ENCODE assay signal across 8 cellular contexts in the genomic region with DNA sequence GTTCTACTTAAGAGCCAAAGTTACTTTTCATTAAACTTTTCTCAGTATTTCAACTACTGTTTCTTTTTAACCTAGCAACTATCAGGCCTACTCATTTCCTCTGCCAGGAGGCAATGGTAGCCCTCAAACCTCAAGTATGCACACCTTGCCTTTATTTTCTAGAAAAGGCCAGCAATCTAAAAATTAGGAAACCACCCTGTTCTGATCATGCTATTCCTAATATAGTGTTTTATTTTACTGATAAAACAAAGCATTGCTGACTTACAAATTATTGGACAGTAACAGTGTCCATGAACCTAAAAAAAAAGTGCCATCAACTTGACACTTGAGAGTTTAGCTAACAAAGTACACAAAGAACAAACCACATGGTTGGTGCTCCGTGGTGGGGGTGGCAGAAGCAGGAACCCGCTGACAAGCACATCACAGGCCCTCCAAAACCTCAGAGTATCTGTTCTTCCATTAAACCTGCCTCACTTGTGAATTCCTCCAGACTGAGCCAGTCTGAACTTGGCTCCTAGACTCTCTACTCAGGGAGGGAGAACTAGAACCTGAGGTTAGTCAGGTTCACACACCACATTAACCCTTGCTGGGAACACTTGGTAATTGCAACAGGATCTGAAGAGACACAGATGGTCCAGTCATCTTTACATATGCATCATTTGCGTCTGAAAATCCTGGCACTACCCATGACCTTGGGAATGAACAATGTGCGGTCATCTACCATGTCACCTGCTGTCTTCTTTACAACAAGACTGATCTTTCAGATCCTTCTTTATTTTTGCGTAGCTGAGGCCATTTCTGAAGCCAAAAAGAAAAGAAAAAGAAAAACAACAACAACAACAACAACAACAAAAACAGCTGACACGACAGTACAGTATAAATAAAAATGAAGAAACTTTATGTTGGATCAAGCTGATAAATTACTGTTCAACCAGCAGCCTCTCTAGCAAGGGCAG. TPM values are rescaled to one million over a fixed set of nuclear protein-coding genes. Genes with fewer than 3 reads are reported as not detected.
DNase-seq lines count a peak whose midpoint lies in the region; ATAC-seq and TF ChIP-seq lines count a peak whose summit lies in the region.

No MANE protein-coding gene starts in this region.

- H3K4me1 Mint-ChIP-seq in immature natural killer cell, result peaks cover 89 to 100% of the 10 kb centered on the region in 2 donors
- peaks cover 94% of the 10 kb centered on the region for H3K4me1 Mint-ChIP-seq in stimulated activated naive CD8-positive, alpha-beta T cell treated with anti-CD3 and anti-CD28 coated beads, Interleukin-15, amount 100 ng/mL, for 72 hours

- peaks cover 0 to 5% (median 0%) of the 10 kb centered on the region in 3 donors for H3K36me3 Mint-ChIP-seq in immature natural killer cell

- peak overlapping the region; percentile 76 to 83 (median 80) for H3K4me3 Mint-ChIP-seq in immature natural killer cell
- peak overlapping the region; percentile 70 to 75 for H3K4me3 Mint-ChIP-seq in stimulated activated naive CD8-positive, alpha-beta T cell treated with anti-CD3 and anti-CD28 coated beads, Interleukin-15, amount 100 ng/mL, for 72 hours

- DNase-seq in LHCN-M2 (ENCODE audit: low read depth) (peak; percentile 65), activated T-cell treated with anti-CD3 and anti-CD28 coated beads for 1 hour (ENCODE audit: low read depth) (peak; percentile 37), immature natural killer cell (peak; percentile 78 to 84 (median 82)), NCI-H1092 (lab: John Stamatoyannopoulos, UW) (no peak), GM13976 (ENCODE audit: low spot score) (no peak)
- peak; percentile 51 to 72 for DNase-seq in stimulated activated naive CD8-positive, alpha-beta T cell treated with anti-CD3 and anti-CD28 coated beads, Interleukin-15, amount 100 ng/mL, for 72 hours

- in situ Hi-C loops in GM13976 (cut with MboI; ENCODE audit: low sequenced_read_pairs, unreplicated experiment), result no loop called here

- H3K27ac Mint-ChIP-seq in immature natural killer cell, result peak overlapping the region; percentile 97 to 100 (median 99)
- peak overlapping the region; percentile 95 to 97 for H3K27ac Mint-ChIP-seq in stimulated activated naive CD8-positive, alpha-beta T cell treated with anti-CD3 and anti-CD28 coated beads, Interleukin-15, amount 100 ng/mL, for 72 hours

- peaks cover 10 to 15% (median 14%) of the 10 kb centered on the region in 3 donors for H3K27me3 Mint-ChIP-seq in immature natural killer cell (ENCODE audit: low read depth in 3 of 3)
- H3K27me3 Mint-ChIP-seq in stimulated activated naive CD8-positive, alpha-beta T cell treated with anti-CD3 and anti-CD28 coated beads, Interleukin-15, amount 100 ng/mL, for 72 hours, result no peaks in the 10 kb centered on the region

- ATAC-seq in GM19324 (IDR thresholded peaks at IDR 0.05; ENCODE audit: low FRiP score, unreplicated experiment), result peak; percentile 32
- peak; percentile 65 for ATAC-seq in stimulated activated naive CD8-positive, alpha-beta T cell treated with anti-CD3 and anti-CD28 coated beads, Interleukin-15, amount 100 ng/mL, for 72 hours
- ATAC-seq in GM21367 (IDR thresholded peaks at IDR 0.05; ENCODE audit: unreplicated experiment), result no peak

- no peak for TF ChIP-seq CTCF in GM13976 (IDR thresholded peaks at IDR 0.05; ENCODE audit: borderline replicate concordance, control extremely low read depth, extremely low read depth, insufficient read depth, missing control alignments)

- H3K9me3 Mint-ChIP-seq in immature natural killer cell, result no peaks in the 10 kb centered on the region
- no peaks in the 10 kb centered on the region for H3K9me3 Mint-ChIP-seq in stimulated activated naive CD8-positive, alpha-beta T cell treated with anti-CD3 and anti-CD28 coated beads, Interleukin-15, amount 100 ng/mL, for 72 hours

RNA-seq across cellular contexts. Expression of a gene that starts 31.9 kb away (rescaled TPM):
- total RNA-seq in LHCN-M2 (2014; rRNA removed), result 31.3 and 33.3 TPM in 2 replicates
- polyA plus RNA-seq in LHCN-M2 (2012), result 21.6 TPM
- polyA plus RNA-seq in immature natural killer cell, result 100 to 1,000 TPM in 1 of 3 donors, 10 to 100 TPM in 2; 62.9 to 138 (median 80.3) TPM

Comparison
In these comparisons a context has a peak if more than half of its experiments do, and no peak if none do; other contexts are left out.
1. DNase-seq: peak in LHCN-M2 (single experiment), activated T-cell treated with anti-CD3 and anti-CD28 coated beads for 1 hour (single experiment), immature natural killer cell (3 of 3) and stimulated activated naive CD8-positive, alpha-beta T cell treated with anti-CD3 and anti-CD28 coated beads, Interleukin-15, amount 100 ng/mL, for 72 hours (2 of 2); none in NCI-H1092 (single experiment) and GM13976 (single experiment).